16 cellular contexts compared by ENCODE assay signal in genomic region chr2:110103060-110103961, GRCh38. TPM values are rescaled to one million over a fixed set of nuclear protein-coding genes. Genes with fewer than 3 reads are reported as not detected.
DNase-seq lines count a peak whose midpoint lies in the region; FAIRE-seq and TF ChIP-seq lines count a peak whose summit lies in the region.
"Had no signal": no experiment of that assay in that cellular context is flagged by ENCODE, and none has a peak within 500 bp of the region (broad histone marks: within the 10 kb centered on the region; RNA-seq: fewer than 3 reads in every experiment).

No MANE protein-coding gene starts in this region.

- H3K4me3 ChIP-seq in Karpas-422 (ENCODE audit: low read length) (no peak overlapping the region), keratinocyte (ENCODE audit: control insufficient read depth in 2 of 3, extremely low read depth in 1 of 3, insufficient read depth in 2 of 3, low read depth in 1 of 3, low read length in 3 of 3) (no peak overlapping the region), subcutaneous abdominal adipose tissue (ENCODE audit: low read depth in 1 of 5, low read length in 5 of 5) (no peak overlapping the region)
- H3K4me3 ChIP-seq: BLaER1 treated with 17β-estradiol and CSF1 and Interleukin-3, amounts not matched to agents 10 nM and 100 nM had no signal

- H3K9me3 ChIP-seq in Karpas-422 (ENCODE audit: low read length) (no peaks in the 10 kb centered on the region), keratinocyte (ENCODE audit: control insufficient read depth, low read depth, low read length) (no peaks in the 10 kb centered on the region), subcutaneous abdominal adipose tissue (ENCODE audit: control insufficient read depth in 5 of 5, low read length in 5 of 5) (peaks cover 0 to 5% (median 2%) of the 10 kb centered on the region in 5 donors)
- H3K9me3 ChIP-seq: neutrophil had no signal

- H3K9me2 ChIP-seq in Karpas-422 (replicated peaks; ENCODE audit: insufficient read depth, low read length) = no peaks in the 10 kb centered on the region

- H3K4me3 Mint-ChIP-seq in MCF 10A (ENCODE audit: unreplicated experiment) = no peak overlapping the region
- H3K4me3 Mint-ChIP-seq: activated CD8-positive, alpha-beta T cell treated with anti-CD3 and anti-CD28 coated beads for 36 hours had no signal

- H3K4me2 ChIP-seq in Karpas-422 (ENCODE audit: low read depth, low read length, poor library complexity, severe bottlenecking) (no peak overlapping the region), keratinocyte (ENCODE audit: control insufficient read depth, extremely low read depth, insufficient read depth, low read depth, low read length) (no peak overlapping the region)

- FAIRE-seq in keratinocyte (lab: Jason Lieb, UNC) = no peak
- FAIRE-seq: GM12891, urothelium cell line had no signal

- no peaks in the 10 kb centered on the region for H3K36me3 Mint-ChIP-seq in MCF 10A (ENCODE audit: insufficient read depth, unreplicated experiment)

- H3K4me1 Mint-ChIP-seq in MCF 10A (ENCODE audit: insufficient read depth, unreplicated experiment) = peaks cover 52% of the 10 kb centered on the region

- H3K9ac ChIP-seq in Karpas-422 (ENCODE audit: low read length) (no peak overlapping the region), keratinocyte (ENCODE audit: control insufficient read depth, extremely low read depth, insufficient read depth, low read length) (peak overlapping the region; percentile 86), subcutaneous abdominal adipose tissue (ENCODE audit: low read length in 5 of 5) (no peak overlapping the region)
- H3K9ac ChIP-seq: BLaER1 treated with 17β-estradiol and CSF1 and Interleukin-3, amounts not matched to agents 10 nM and 100 nM had no signal

- POLR2A ChIA-PET in MCF 10A (lab: Yijun Ruan, JAX) = no interaction called here

- H3K27me3 ChIP-seq in Karpas-422 (ENCODE audit: low read length) = no peaks in the 10 kb centered on the region
- H3K27me3 ChIP-seq in keratinocyte (ENCODE audit: control insufficient read depth, extremely low read depth, insufficient read depth, low read length) = no peaks in the 10 kb centered on the region
- peaks cover 0 to 12% (median 3%) of the 10 kb centered on the region in 5 donors for H3K27me3 ChIP-seq in subcutaneous abdominal adipose tissue (ENCODE audit: control insufficient read depth in 5 of 5, insufficient read depth in 4 of 5, low read length in 5 of 5)
- H3K27me3 ChIP-seq: BLaER1 treated with 17β-estradiol and CSF1 and Interleukin-3, amounts not matched to agents 10 nM and 100 nM had no signal

- dilution Hi-C loops in keratinocyte (cut with MboI; ENCODE audit: extremely low pct_ligation_motif_present, low sequenced_read_pairs) = no loop called here

- intact Hi-C loops in MCF 10A (cut with micrococcal nuclease) = no loop called here

- no peak for TF ChIP-seq CTCF in MCF 10A (IDR thresholded peaks at IDR 0.05; ENCODE audit: unreplicated experiment)
- no peak for TF ChIP-seq CTCF in keratinocyte (optimal IDR thresholded peaks at IDR 0.05 in 1 of 3, IDR thresholded peaks at IDR 0.05 in 1 of 3, conservative IDR thresholded peaks at IDR 0.05 in 1 of 3; ENCODE audit: extremely low read depth in 1 of 3, insufficient read depth in 2 of 3, low read length in 3 of 3)

- DNase-seq in Karpas-422 = peak; percentile 1
- no peak for DNase-seq in MCF 10A (ENCODE audit: unreplicated experiment)
- DNase-seq in keratinocyte (ENCODE audit: low read depth, low spot score) = no peak
- DNase-seq in HPDE6-E6E7 (ENCODE audit: extremely low spot score) = no peak
- DNase-seq in cerebellum (ENCODE audit: low spot score) = no peak
- no peak for DNase-seq in activated T-cell treated with anti-CD3 and anti-CD28 coated beads, Interleukin-2, amount 50 U/mL, for 1 hour
- DNase-seq: activated CD8-positive, alpha-beta T cell treated with anti-CD3 and anti-CD28 coated beads for 36 hours; cortex of kidney; NCI-H1417 treated with DMSO at 0.1 percent for 48 hours; stimulated activated CD4-positive, alpha-beta T cell treated with anti-CD3 and anti-CD28 coated beads, Interleukin-4, amount 100 ng/mL, for 24 hours had no signal

- peak overlapping the region; percentile 86 for H3K27ac Mint-ChIP-seq in MCF 10A (ENCODE audit: low read depth, unreplicated experiment)
- H3K27ac Mint-ChIP-seq: activated CD8-positive, alpha-beta T cell treated with anti-CD3 and anti-CD28 coated beads for 36 hours; activated T-helper 2 cell treated with anti-CD3 and anti-CD28 coated beads, Interferon-gamma antibody, Interleukin-2, Interleukin-4, amounts not matched to agents 10 μg/mL and 5 μg/mL and 100 μg/mL, durations not matched to agents 14 hours and 24 hours and 36 hours had no signal

- CTCF ChIA-PET in MCF 10A (lab: Yijun Ruan, JAX) = no interaction called here

- H3K27ac ChIP-seq in Karpas-422 (ENCODE audit: low read length) = no peak overlapping the region
- peak overlapping the region; percentile 99 for H3K27ac ChIP-seq in keratinocyte (ENCODE audit: control insufficient read depth, insufficient read depth, low read length)
- peak overlapping the region; percentile 94 for H3K27ac ChIP-seq in subcutaneous abdominal adipose tissue (ENCODE audit: low read depth, low read length)
- H3K27ac ChIP-seq: neutrophil had no signal

- H3K4me1 ChIP-seq in Karpas-422 (ENCODE audit: low read length) = no peaks in the 10 kb centered on the region
- H3K4me1 ChIP-seq in keratinocyte (ENCODE audit: control insufficient read depth, extremely low read depth, insufficient read depth, low read length) = peaks cover 85% of the 10 kb centered on the region
- peaks cover 8 to 58% (median 15%) of the 10 kb centered on the region in 5 donors for H3K4me1 ChIP-seq in subcutaneous abdominal adipose tissue (ENCODE audit: control insufficient read depth in 5 of 5, insufficient read depth in 5 of 5, low read length in 5 of 5)

- H4K20me1 ChIP-seq in Karpas-422 (ENCODE audit: insufficient read depth, low read depth, low read length) (no peaks in the 10 kb centered on the region), keratinocyte (ENCODE audit: control insufficient read depth, extremely low read depth, insufficient read depth, low read length) (no peaks in the 10 kb centered on the region)
- H4K20me1 ChIP-seq: BLaER1 treated with 17β-estradiol and CSF1 and Interleukin-3, amounts not matched to agents 10 nM and 100 nM had no signal

- no peaks in the 10 kb centered on the region for H3K36me3 ChIP-seq in Karpas-422 (ENCODE audit: insufficient read depth, low read length)
- peaks cover 4 to 15% of the 10 kb centered on the region in 2 experiments for H3K36me3 ChIP-seq in keratinocyte (ENCODE audit: control insufficient read depth in 2 of 2, extremely low read depth in 1 of 2, insufficient read depth in 2 of 2, low read length in 2 of 2)
- H3K36me3 ChIP-seq in subcutaneous abdominal adipose tissue (ENCODE audit: control insufficient read depth in 5 of 5, insufficient read depth in 5 of 5, low read length in 5 of 5) = no peaks in the 10 kb centered on the region
- H3K36me3 ChIP-seq: BLaER1 treated with 17β-estradiol and CSF1 and Interleukin-3, amounts not matched to agents 10 nM and 100 nM; neutrophil had no signal

- H3K9me1 ChIP-seq in keratinocyte (ENCODE audit: control insufficient read depth, extremely low read depth, insufficient read depth, low read length) = peaks cover 2% of the 10 kb centered on the region

- BruUV-seq in MCF 10A (replicated peaks; lab: Mats Ljungman, UMichigan) = no TSS peak

- H3K79me2 ChIP-seq in Karpas-422 (ENCODE audit: low read length) = no peaks in the 10 kb centered on the region
- H3K79me2 ChIP-seq in keratinocyte (ENCODE audit: control insufficient read depth, insufficient read depth, low read length) = peaks cover 50% of the 10 kb centered on the region

- no peak overlapping the region for H2AFZ ChIP-seq in Karpas-422 (ENCODE audit: low read length)
- no peak overlapping the region for H2AFZ ChIP-seq in keratinocyte (ENCODE audit: control insufficient read depth, low read length)

- H3K27me3 Mint-ChIP-seq in MCF 10A (ENCODE audit: insufficient read depth, unreplicated experiment) = no peaks in the 10 kb centered on the region

- H3K9me3 Mint-ChIP-seq in MCF 10A (ENCODE audit: unreplicated experiment) = no peaks in the 10 kb centered on the region
- H3K9me3 Mint-ChIP-seq: activated CD8-positive, alpha-beta T cell treated with anti-CD3 and anti-CD28 coated beads for 36 hours; activated T-helper 2 cell treated with anti-CD3 and anti-CD28 coated beads, Interferon-gamma antibody, Interleukin-2, Interleukin-4, amounts not matched to agents 10 μg/mL and 5 μg/mL and 100 μg/mL, durations not matched to agents 14 hours and 24 hours and 36 hours had no signal

RNA-seq across cellular contexts. Expression of gene MALL, which starts 12.3 kb away (rescaled TPM):
- not detected in 2 replicates for total RNA-seq in Karpas-422 (2014; rRNA removed; shearing (Covaris generic); ENCODE audit: low replicate concordance)
- total RNA-seq in MCF 10A (2022) = 0.83 and 1.8 TPM in 2 replicates
- polyA plus RNA-seq in keratinocyte = 11.1 to 80.8 TPM (median 29.0 TPM) in 3 replicates
- 7.6 TPM for polyA plus RNA-seq in keratinocyte (2011; ENCODE audit: low read depth)
- polyA plus RNA-seq in keratinocyte (2011; cell fraction: cytosol; rRNA removed) = 37.5 and 48.1 TPM in 2 replicates
- 22.1 and 22.4 TPM in 2 replicates for polyA plus RNA-seq in keratinocyte (2011; cell fraction: nucleus; rRNA removed)
- polyA plus RNA-seq in keratinocyte (2012; ENCODE audit: low replicate concordance) = 66.5 and 66.8 TPM in 2 replicates
- polyA minus RNA-seq in keratinocyte = 12.4 to 62.5 TPM (median 24.6 TPM) in 3 replicates
- 25.9 TPM for polyA minus RNA-seq in keratinocyte (2011; cell fraction: cytosol; rRNA and poly(A)+ RNA removed)
- 7.0 and 8.2 TPM in 2 replicates for polyA minus RNA-seq in keratinocyte (2011; cell fraction: nucleus; rRNA and poly(A)+ RNA removed)
- 2.4 TPM for total RNA-seq in cerebellum
- total RNA-seq: activated CD8-positive, alpha-beta T cell treated with anti-CD3 and anti-CD28 coated beads for 36 hours had no signal
